Comparison of ENCODE assay signal across 10 cellular contexts in the genomic region with DNA sequence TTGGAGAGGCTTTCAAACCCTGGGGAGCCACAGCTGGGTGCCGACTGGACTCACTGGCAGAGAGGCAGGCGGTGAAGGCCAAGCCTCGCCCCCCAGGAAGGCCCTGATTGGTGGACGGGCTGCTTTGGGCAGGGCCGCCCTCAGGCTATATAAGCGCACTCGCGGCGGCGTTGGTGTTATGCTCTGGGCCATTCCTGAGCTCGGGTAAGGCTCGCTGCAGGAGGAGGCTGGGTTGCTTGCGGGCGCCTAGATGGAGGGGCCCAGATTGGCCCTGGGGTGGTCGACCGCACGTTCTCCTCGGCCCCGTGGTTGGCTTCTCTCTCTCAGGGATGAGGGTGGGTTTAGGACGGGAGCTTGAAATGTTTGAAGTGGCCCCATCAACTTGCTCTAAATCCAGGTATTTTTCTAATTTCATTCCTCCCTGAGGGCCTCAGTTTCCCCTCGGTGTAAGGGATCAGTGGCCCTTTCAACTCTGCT. TPM values are rescaled to one million over a fixed set of nuclear protein-coding genes. Genes with fewer than 3 reads are reported as not detected.
DNase-seq lines count a peak whose midpoint lies in the region; ATAC-seq, FAIRE-seq and TF ChIP-seq lines count a peak whose summit lies in the region.
"Had no signal": no experiment of that assay in that cellular context is flagged by ENCODE, and none has a peak within 500 bp of the region (broad histone marks: within the 10 kb centered on the region; RNA-seq: fewer than 3 reads in every experiment).

A gene with protein sequence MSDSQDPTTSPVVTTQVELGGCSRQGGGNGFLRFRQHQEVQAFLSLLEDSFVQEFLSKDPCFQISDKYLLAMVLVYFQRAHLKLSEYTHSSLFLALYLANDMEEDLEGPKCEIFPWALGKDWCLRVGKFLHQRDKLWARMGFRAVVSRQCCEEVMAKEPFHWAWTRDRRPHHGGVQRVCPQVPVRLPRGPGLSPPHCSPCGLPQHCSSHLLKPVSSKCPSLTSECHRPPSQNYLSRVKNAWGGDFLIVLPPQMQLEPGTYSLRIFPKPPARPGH (plus strand): TSS at position 176 of the 477 bp plus-strand sequence. CDS start 1,125 bp downstream, outside the sequence.

- no peaks in the 10 kb centered on the region for H4K20me1 ChIP-seq in GM23248 (ENCODE audit: insufficient read depth)

- no peaks in the 10 kb centered on the region for H3K79me2 ChIP-seq in GM23248 (ENCODE audit: insufficient read depth)

- WGBS in A549 (ENCODE audit: missing lambda C conversion rate), result 88% methylated on average over 18 of the region's 21 CpGs
- WGBS in GM23248 (ENCODE audit: low coverage in 1 of 2, low lambda C conversion rate in 2 of 2, missing lambda C conversion rate in 2 of 2), 2 experiments, result 92 to 93% methylated on average over 20 to 21 of the region's 21 CpGs

- no peak for TF ChIP-seq EP300 in A549 (IDR thresholded peaks at IDR 0.05)

- POLR2A ChIA-PET in A549 (lab: Yijun Ruan, JAX), result no interaction called here

- no peaks in the 10 kb centered on the region for H3K9me3 ChIP-seq in A549
- H3K9me3 ChIP-seq in GM23248 (ENCODE audit: low read depth), result no peaks in the 10 kb centered on the region

- TF ChIP-seq RAD21 in A549 (conservative IDR thresholded peaks at IDR 0.05 in 1 of 2, IDR thresholded peaks at IDR 0.05 in 1 of 2), result no peak

- TF ChIP-seq CTCF in A549 (IDR thresholded peaks at IDR 0.05) (no peak), VCaP (conservative IDR thresholded peaks at IDR 0.05) (no peak)

- 0 out of 2 replicates have a peak within 1 kb of the TSS, but pooled peaks have one; percentile 7 for H3K9ac ChIP-seq in GM23248

- in situ Hi-C loops in GM23248 (cut with MboI), result no loop called here

- H3K4me3 ChIP-seq in A549 (no peak within 1 kb of the TSS), GM23248 (no peak within 1 kb of the TSS)

- CTCF ChIA-PET in A549 (lab: Yijun Ruan, JAX), result interaction anchor here (1.2 to 2.7 kb wide), 3 partner anchors 11 to 159 kb away, joined by 3 to 15 read pairs (median 4); a partner anchor contains a TSS

- H3K4me1 ChIP-seq in A549 (0 out of 3 replicates have a peak, but pooled peaks cover 4% of the 10 kb centered on the region), GM23248 (ENCODE audit: insufficient read depth) (peaks cover 3% of the 10 kb centered on the region; the same call in 1 of the 2 replicates)

- peak within 1 kb of the TSS; percentile 84 for H2AFZ ChIP-seq in GM23248

- no peak for TF ChIP-seq POLR2A in A549 (IDR thresholded peaks at IDR 0.05; ENCODE audit: low read length)

- no peak for FAIRE-seq in A549 (lab: Jason Lieb, UNC)

- peak; percentile 63; a peak in 5 of 6 replicates for ATAC-seq in A549
- ATAC-seq: CD8-positive, alpha-beta T cell had no signal

- no peaks in the 10 kb centered on the region for H3K27me3 ChIP-seq in GM23248 (replicated peaks; ENCODE audit: insufficient read depth)

- H3K36me3 ChIP-seq in GM23248 (ENCODE audit: low read depth), result no peaks in the 10 kb centered on the region

- H3K4me2 ChIP-seq in A549 (no peak within 1 kb of the TSS), GM23248 (ENCODE audit: unreplicated experiment) (no peak within 1 kb of the TSS)

- DNase-seq in A549 (ENCODE audit: low read depth in 1 of 2, low spot score in 1 of 2), result no peak
- DNase-seq in GM23248, result no peak
- peak; percentile 23 for DNase-seq in inferior parietal cortex (ENCODE audit: extremely low spot score)
- DNase-seq in HuH-7 (ENCODE audit: low spot score), result no peak
- DNase-seq in DMS53 treated with DMSO at 0.1 percent for 48 hours (lab: John Stamatoyannopoulos, UW; ENCODE audit: unreplicated experiment), result no peak
- DNase-seq in NCI-H1694 treated with DMSO at 0.1 percent for 48 hours (lab: John Stamatoyannopoulos, UW), result no peak
- no peak for DNase-seq in putamen (ENCODE audit: low spot score)
- DNase-seq: CD8-positive, alpha-beta T cell had no signal

- no peaks in the 10 kb centered on the region for H3F3A ChIP-seq in GM23248 (ENCODE audit: insufficient read depth)

- H3K27ac ChIP-seq in A549, result no peak within 1 kb of the TSS
- H3K27ac ChIP-seq in GM23248, result no peak within 1 kb of the TSS
- peak within 1 kb of the TSS; percentile 0; the same call in 1 of the 2 replicates for H3K27ac ChIP-seq in VCaP

- no peaks in the 10 kb centered on the region for H3K9me2 ChIP-seq in GM23248 (ENCODE audit: insufficient read depth)

TF ChIP-seq in A549, 52 proteins besides CTCF, POLR2A, EP300 and RAD21:
- TF ChIP-seq EHF (CRISPR knock-in tag; IDR thresholded peaks at IDR 0.05) (no peak), HOXA7 (CRISPR knock-in tag; IDR thresholded peaks at IDR 0.05) (no peak), FOSL2 (IDR thresholded peaks at IDR 0.05) (no peak), FOSL2 (CRISPR knock-in tag; IDR thresholded peaks at IDR 0.05) (no peak)

RNA-seq across cellular contexts. Expression of the gene that starts here (rescaled TPM):
- polyA plus RNA-seq in A549 (2011; rRNA removed) (not detected in 2 replicates), A549 (2017; fragmentation: RNase III; extraction: RNeasy Plus Mini Kit Qiagen cat#74134 plus additional on column Dnase treatment) (not detected in 3 replicates), GM23248 (2016; fragmentation: Nextera tagmentation; extraction: Ambion mirVana) (not detected in 2 replicates)
- polyA plus RNA-seq in A549 (2012; cell fraction: cytosol; rRNA removed), result not detected in 2 replicates
- not detected in 2 replicates for polyA plus RNA-seq in A549 (2012; cell fraction: nucleus; rRNA removed)
- not detected in 2 replicates for polyA minus RNA-seq in A549 (2011; rRNA and poly(A)+ RNA removed)
- total RNA-seq in GM23248 (2014; rRNA removed; shearing (Covaris generic)), result not detected in 2 replicates
- total RNA-seq: CD8-positive, alpha-beta T cell; posterior vena cava had no signal

Comparison
In these comparisons a context has a peak if more than half of its experiments do, and no peak if none do; other contexts are left out.
1. Peak in ATAC-seq in A549; RNA of the gene not detected or under 1 TPM.